In genomic region chr12:108126212-108126611, GRCh38 we compare ENCODE assay signal across 8 cellular contexts. TPM values are rescaled to one million over a fixed set of nuclear protein-coding genes. Genes with fewer than 3 reads are reported as not detected.
"Had no signal": no experiment of that assay in that cellular context is flagged by ENCODE, and none has a peak within 500 bp of the region (broad histone marks: within the 10 kb centered on the region; RNA-seq: fewer than 3 reads in every experiment).

No MANE protein-coding gene starts in this region.

- DNase-seq: H9, HCEC 1CT, IMR-90 had no signal

- ATAC-seq: GM23338 had no signal

- FAIRE-seq: H1, H54, HTR-8/SVneo had no signal

- H2AFZ ChIP-seq: GM23338 had no signal

- H3K4me2 ChIP-seq: GM23338 had no signal

- H3K27ac Mint-ChIP-seq: GM23338, H9 had no signal

- H3K4me3 ChIP-seq: GM23338 had no signal

- H3K9me3 Mint-ChIP-seq: GM23338 had no signal

- H3K4me3 Mint-ChIP-seq: GM23338, H9 had no signal

RNA-seq across cellular contexts. Expression of gene WSCD2, which starts 2.9 kb away (rescaled TPM):
- total RNA-seq: HT-29, IMR-90 had no signal
- polyA plus RNA-seq: IMR-90 had no signal
